ENCODE assay signal across 9 cellular contexts in the genomic region with DNA sequence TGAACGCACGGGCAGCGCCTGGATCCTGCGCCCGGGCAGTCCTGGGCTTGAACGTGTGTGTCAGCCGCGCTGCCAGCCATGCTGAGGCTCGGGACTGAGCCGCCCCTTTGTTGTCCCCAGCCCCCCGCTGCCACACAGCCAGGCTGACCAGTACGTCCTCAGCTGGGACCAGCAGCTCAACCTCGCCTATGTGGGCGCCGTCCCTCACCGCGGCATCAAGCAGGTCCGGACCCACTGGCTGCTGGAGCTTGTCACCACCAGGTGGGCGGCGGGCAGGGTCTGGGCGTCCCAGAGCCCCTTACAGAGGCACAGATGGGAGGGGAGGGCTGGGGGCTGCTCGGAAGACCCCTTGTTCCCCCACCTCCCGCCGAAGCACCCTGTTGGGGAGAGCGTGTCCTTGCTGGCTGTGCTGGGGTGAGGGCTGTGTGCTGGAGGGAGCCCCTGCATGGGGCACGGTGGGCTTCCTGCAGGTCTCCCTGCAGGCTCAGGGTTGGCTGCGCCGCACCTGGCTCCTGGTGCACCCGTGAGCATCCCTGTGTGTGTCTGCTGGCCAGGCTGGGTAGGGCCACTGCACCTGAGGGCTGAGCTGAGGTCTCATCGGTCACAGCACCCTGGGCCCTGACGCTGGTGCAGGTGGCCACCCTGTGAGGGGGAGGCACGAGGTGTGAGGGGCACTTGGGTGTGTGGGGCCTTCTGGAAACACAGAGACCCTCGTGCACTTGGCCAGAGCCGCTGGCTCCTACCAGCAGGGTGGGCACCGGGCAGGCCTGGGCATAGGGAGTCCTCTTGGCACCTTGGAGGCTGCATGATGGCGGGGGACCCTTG. TPM values are rescaled to one million over a fixed set of nuclear protein-coding genes. Genes with fewer than 3 reads are reported as not detected.
DNase-seq lines count a peak whose midpoint lies in the region; ATAC-seq lines count a peak whose summit lies in the region.
"Had no signal": no experiment of that assay in that cellular context is flagged by ENCODE, and none has a peak within 500 bp of the region (broad histone marks: within the 10 kb centered on the region; RNA-seq: fewer than 3 reads in every experiment).

No MANE protein-coding gene starts in this region.

- H3K27me3 ChIP-seq in HAP-1 (ENCODE audit: low read depth), result no peaks in the 10 kb centered on the region
- no peaks in the 10 kb centered on the region for H3K27me3 ChIP-seq in skeletal muscle tissue (ENCODE audit: control insufficient read depth in 3 of 3, insufficient read depth in 3 of 3, low read length in 3 of 3)

- CTCF ChIA-PET in activated CD4-positive, alpha-beta memory T cell treated with anti-CD3 and anti-CD28 coated beads for 36 hours (lab: Charles Lee), result interaction anchor here (0.7 to 2.8 kb wide), 8 partner anchors 57 to 279 kb away, joined by 3 to 25 read pairs (median 4); partner anchors contain the start of genes GAK and TMEM175

- no peaks in the 10 kb centered on the region for H3K36me3 Mint-ChIP-seq in activated CD4-positive, alpha-beta memory T cell treated with anti-CD3 and anti-CD28 coated beads for 36 hours

- H3K27ac ChIP-seq in skeletal muscle tissue (ENCODE audit: low read depth, low read length), result no peak overlapping the region

- in situ Hi-C loops in HAP-1 (cut with MboI; ENCODE audit: low sequenced_read_pairs), result no loop called here

- H3K27ac Mint-ChIP-seq in activated CD4-positive, alpha-beta memory T cell treated with anti-CD3 and anti-CD28 coated beads for 36 hours, result peak overlapping the region; percentile 62

- no peaks in the 10 kb centered on the region for H3K9me3 Mint-ChIP-seq in activated CD4-positive, alpha-beta memory T cell treated with anti-CD3 and anti-CD28 coated beads for 36 hours

- no peaks in the 10 kb centered on the region for H3K27me3 Mint-ChIP-seq in activated CD4-positive, alpha-beta memory T cell treated with anti-CD3 and anti-CD28 coated beads for 36 hours

- peaks cover 21% of the 10 kb centered on the region for H3K4me1 Mint-ChIP-seq in activated CD4-positive, alpha-beta memory T cell treated with anti-CD3 and anti-CD28 coated beads for 36 hours (ENCODE audit: low read depth)

- intact Hi-C loops in activated CD4-positive, alpha-beta memory T cell treated with anti-CD3 and anti-CD28 coated beads for 36 hours (cut with micrococcal nuclease), result loop anchor here (1.0 to 2.0 kb wide), 4 partner anchors 15 to 245 kb away; partner anchors contain the start of genes DGKQ, GAK and TMEM175
- intact Hi-C loops in left ventricle myocardium superior (cut with micrococcal nuclease), result no loop called here

- peaks cover 6% of the 10 kb centered on the region for H3K4me1 ChIP-seq in HAP-1
- peaks cover 17 to 26% (median 20%) of the 10 kb centered on the region in 3 donors for H3K4me1 ChIP-seq in skeletal muscle tissue (ENCODE audit: control insufficient read depth in 3 of 3, insufficient read depth in 3 of 3, low read length in 3 of 3)

- H3K4me3 Mint-ChIP-seq in activated CD4-positive, alpha-beta memory T cell treated with anti-CD3 and anti-CD28 coated beads for 36 hours, result peak overlapping the region; percentile 76

- peak overlapping the region; percentile 53 to 89 (median 61) for H3K9ac ChIP-seq in skeletal muscle tissue (ENCODE audit: low read depth in 1 of 3, low read length in 3 of 3)

- H3K4me3 ChIP-seq in HAP-1, result peak overlapping the region; percentile 50
- peak overlapping the region; percentile 38 to 86 (median 85) for H3K4me3 ChIP-seq in skeletal muscle tissue (ENCODE audit: low read length in 3 of 3)

- POLR2A ChIA-PET in activated CD4-positive, alpha-beta memory T cell treated with anti-CD3 and anti-CD28 coated beads for 36 hours (lab: Charles Lee), result interaction anchor here (1.2 kb wide), 1 partner anchor 56 kb away, joined by 5 read pairs; the partner anchor contains the start of genes GAK and TMEM175

- ATAC-seq in left ventricle myocardium superior (no peak), HG02763 (IDR thresholded peaks at IDR 0.05; ENCODE audit: unreplicated experiment) (no peak)

- H3K36me3 ChIP-seq in HAP-1 (replicated peaks) (no peaks in the 10 kb centered on the region), skeletal muscle tissue (ENCODE audit: control insufficient read depth in 3 of 3, insufficient read depth in 3 of 3, low read length in 3 of 3) (peaks cover 6% of the 10 kb centered on the region in 3 donors)

- DNase-seq in HAP-1 (ENCODE audit: low spot score in 2 of 2) (no peak), left ventricle myocardium superior (peak; percentile 34), T1000 (lab: John Stamatoyannopoulos, UW) (no peak), epidermal melanocyte (ENCODE audit: insufficient read length, low spot score) (no peak)
- DNase-seq in activated CD4-positive, alpha-beta memory T cell treated with anti-CD3 and anti-CD28 coated beads for 36 hours, result no peak
- no peak for DNase-seq in stimulated activated CD4-positive, alpha-beta T cell treated with anti-CD3 and anti-CD28 coated beads, Interleukin-4, amount 100 ng/mL, for 1 hour

- H3K9me3 ChIP-seq in HAP-1, result no peaks in the 10 kb centered on the region
- no peaks in the 10 kb centered on the region for H3K9me3 ChIP-seq in skeletal muscle tissue (ENCODE audit: control insufficient read depth in 3 of 3, low read length in 3 of 3)

RNA-seq across cellular contexts. Expression of gene IDUA, which starts 1.1 kb away (rescaled TPM):
- 10 to 100 TPM in 1 of 2 experiments, 1 to 10 TPM in 1; 9.0 to 10.1 TPM for total RNA-seq in activated CD4-positive, alpha-beta memory T cell treated with anti-CD3 and anti-CD28 coated beads for 36 hours
- 8.7 TPM for total RNA-seq in left ventricle myocardium superior
- 1.0 TPM for total RNA-seq in skeletal muscle tissue

RNA-seq across cellular contexts. Expression of gene SLC26A1, which starts 5.3 kb away (rescaled TPM):
- not detected for total RNA-seq in activated CD4-positive, alpha-beta memory T cell treated with anti-CD3 and anti-CD28 coated beads for 36 hours
- not detected for total RNA-seq in left ventricle myocardium superior
- total RNA-seq in skeletal muscle tissue, result not detected
- total RNA-seq: dermis blood vessel endothelial cell had no signal

RNA-seq across cellular contexts. Expression of gene DGKQ, which starts 14.5 kb away (rescaled TPM):
- 10 to 100 TPM; 11.1 to 11.4 TPM for total RNA-seq in activated CD4-positive, alpha-beta memory T cell treated with anti-CD3 and anti-CD28 coated beads for 36 hours
- 3.6 TPM for total RNA-seq in left ventricle myocardium superior
- total RNA-seq in skeletal muscle tissue, result 2.1 TPM

RNA-seq across cellular contexts. Expression of gene FGFRL1, which starts 23.5 kb away (rescaled TPM):
- total RNA-seq in activated CD4-positive, alpha-beta memory T cell treated with anti-CD3 and anti-CD28 coated beads for 36 hours, result 10 to 100 TPM; 12.2 to 15.1 TPM
- total RNA-seq in left ventricle myocardium superior (26.6 TPM), skeletal muscle tissue (54.3 TPM)

RNA-seq across cellular contexts. Expression of gene TMEM175, which starts 55.6 kb away (rescaled TPM):
- 10 to 100 TPM; 13.8 to 15.8 TPM for total RNA-seq in activated CD4-positive, alpha-beta memory T cell treated with anti-CD3 and anti-CD28 coated beads for 36 hours
- total RNA-seq in left ventricle myocardium superior (19.8 TPM), skeletal muscle tissue (18.3 TPM)
